In genomic region chr10:27242473-27242950, GRCh38 we compare ENCODE assay signal across 8 cellular contexts. TPM values are rescaled to one million over a fixed set of nuclear protein-coding genes. Genes with fewer than 3 reads are reported as not detected.
DNase-seq lines count a peak whose midpoint lies in the region; ATAC-seq and TF ChIP-seq lines count a peak whose summit lies in the region.

No MANE protein-coding gene starts in this region.

- TF ChIP-seq POLR2A in gastrocnemius medialis (IDR thresholded peaks at IDR 0.05) = no peak

- DNase-seq in SK-N-MC (ENCODE audit: low read depth, low spot score) (no peak), fibroblast of mammary gland (ENCODE audit: low read depth) (no peak), gastrocnemius medialis (no peak)

- no peaks in the 10 kb centered on the region for H3K27me3 ChIP-seq in gastrocnemius medialis

- H3K9ac ChIP-seq in SK-N-MC (ENCODE audit: insufficient read length) = peak overlapping the region; percentile 96

- in situ Hi-C loops in gastrocnemius medialis (cut with MboI; ENCODE audit: low sequenced_read_pairs in 4 of 4) = loop anchor here in 3 of 4 donors (10.0 to 25.0 kb wide), 4 partner anchors 88 to 380 kb away; partner anchors contain the start of genes RAB18 (in 2 of the 3), ABI1 (in 1 of the 3), MASTL (in 1 of the 3) and YME1L1 (in 1 of the 3)

- intact Hi-C loops in gastrocnemius medialis (cut with DNase I; ENCODE audit: low total_unique reads) = loop anchor here (2.0 to 5.0 kb wide), 3 partner anchors 262 to 1290 kb away; partner anchors contain the start of genes ABI1, RAB18 and WAC

- no peak for TF ChIP-seq CTCF in fibroblast of mammary gland (conservative IDR thresholded peaks at IDR 0.05; ENCODE audit: control insufficient read depth, insufficient read depth, low read depth, low read length)
- no peak for TF ChIP-seq CTCF in gastrocnemius medialis (IDR thresholded peaks at IDR 0.05 in 4 of 5, conservative IDR thresholded peaks at IDR 0.05 in 1 of 5)

- H3K9me3 ChIP-seq in SK-N-MC (ENCODE audit: low read depth, low read length) (no peaks in the 10 kb centered on the region), gastrocnemius medialis (no peaks in the 10 kb centered on the region)

- peak overlapping the region; percentile 79 for H3K4me3 ChIP-seq in SK-N-MC
- H3K4me3 ChIP-seq in fibroblast of mammary gland (ENCODE audit: control insufficient read depth, low read depth, low read length) = peak overlapping the region; percentile 74
- H3K4me3 ChIP-seq in gastrocnemius medialis = peak overlapping the region; percentile 62 to 98 (median 83)

- ATAC-seq in GM18907 (IDR thresholded peaks at IDR 0.05; ENCODE audit: unreplicated experiment) (peak; percentile 1), gastrocnemius medialis (no peak), HG03469 (IDR thresholded peaks at IDR 0.05; ENCODE audit: unreplicated experiment) (no peak), HG03159 (IDR thresholded peaks at IDR 0.05; ENCODE audit: unreplicated experiment) (no peak), GM21528 (IDR thresholded peaks at IDR 0.05; ENCODE audit: low FRiP score, unreplicated experiment) (no peak)
- no peak for ATAC-seq in activated CD4-positive, CD25-positive, alpha-beta regulatory T cell treated with anti-CD3 and anti-CD28 coated beads, Interleukin-2, amount 50 U/mL, for 24 hours

- H3K4me1 ChIP-seq in gastrocnemius medialis = peaks cover 12 to 13% of the 10 kb centered on the region in 2 donors

- H3K36me3 ChIP-seq in SK-N-MC (ENCODE audit: insufficient read depth, low read length) (no peaks in the 10 kb centered on the region), gastrocnemius medialis (peaks cover 0 to 12% of the 10 kb centered on the region in 2 donors)

- H3K27ac ChIP-seq in SK-N-MC = peak overlapping the region; percentile 98
- H3K27ac ChIP-seq in gastrocnemius medialis = peak overlapping the region; percentile 95 to 98 (median 98)

RNA-seq across cellular contexts. Expression of gene ACBD5, which starts 1.9 kb away (rescaled TPM):
- 10 to 100 TPM; 24.0 to 37.4 (median 34.3) TPM for total RNA-seq in gastrocnemius medialis
